Comparison of ENCODE assay signal across 23 cellular contexts in the genomic region with DNA sequence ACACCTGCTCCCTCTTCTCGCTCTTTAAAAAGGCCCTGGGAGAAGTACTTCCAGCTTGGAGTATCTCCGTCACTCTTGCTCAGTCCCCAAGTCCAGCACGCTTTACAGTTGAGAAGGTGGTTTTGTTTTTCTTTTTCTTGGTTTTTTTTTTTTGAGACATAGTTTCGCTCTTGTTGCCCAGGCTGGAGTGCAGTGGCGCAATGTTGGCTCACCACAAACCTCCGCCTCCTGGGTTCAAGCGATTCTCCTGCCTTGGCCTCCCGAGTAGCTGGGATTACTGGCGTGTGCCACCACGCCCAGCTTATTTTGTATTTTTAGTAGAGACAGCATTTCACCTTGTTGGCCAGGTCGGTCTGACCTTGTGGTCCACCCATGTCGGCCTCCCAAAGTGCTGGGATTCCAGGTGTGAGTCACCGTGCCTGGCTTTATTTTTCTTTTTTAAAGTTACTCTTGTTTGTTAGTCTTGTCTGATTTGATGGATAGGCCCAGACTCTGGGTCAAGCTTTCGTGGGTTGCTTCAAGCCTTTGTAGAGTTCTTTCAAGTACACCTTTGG. TPM values are rescaled to one million over a fixed set of nuclear protein-coding genes. Genes with fewer than 3 reads are reported as not detected.
"Had no signal": no experiment of that assay in that cellular context is flagged by ENCODE, and none has a peak within 500 bp of the region (broad histone marks: within the 10 kb centered on the region; RNA-seq: fewer than 3 reads in every experiment).

No MANE protein-coding gene starts in this region.

- H3K79me2 ChIP-seq: hepatocyte had no signal

- H3K9me3 Mint-ChIP-seq: activated T-helper 2 cell treated with anti-CD3 and anti-CD28 coated beads, Interferon-gamma antibody, Interleukin-2, Interleukin-4, amounts not matched to agents 10 μg/mL and 5 μg/mL and 100 μg/mL, durations not matched to agents 14 hours and 24 hours and 36 hours had no signal

- H3K4me3 ChIP-seq: cardiac muscle cell, esophagus muscularis mucosa, hepatocyte, right atrium auricular region, skin epidermis, transverse colon had no signal

- H3K27ac Mint-ChIP-seq: activated T-helper 2 cell treated with anti-CD3 and anti-CD28 coated beads, Interferon-gamma antibody, Interleukin-2, Interleukin-4, amounts not matched to agents 10 μg/mL and 5 μg/mL and 100 μg/mL, durations not matched to agents 14 hours and 24 hours and 36 hours; naive B cell had no signal

- H3K36me3 Mint-ChIP-seq: naive B cell had no signal

- DNase-seq: activated CD4-positive, alpha-beta T cell treated with anti-CD3 and anti-CD28 coated beads for 1 hour; activated CD4-positive, alpha-beta T cell treated with anti-CD3 and anti-CD28 coated beads, Interleukin-2, amount 50 U/mL, for 4 hours; activated naive CD4-positive, alpha-beta T cell treated with anti-CD3 and anti-CD28 coated beads, Interleukin-2, amount 50 U/mL, for 16 hours; islet precursor cell; naive B cell; posterior cingulate gyrus; stimulated activated CD4-positive, alpha-beta T cell treated with anti-CD3 and anti-CD28 coated beads, Interleukin-15, amount 100 ng/mL, for 24 hours; stimulated activated CD4-positive, alpha-beta T cell treated with anti-CD3 and anti-CD28 coated beads, Interleukin-4, amount 100 ng/mL, for 24 hours; stimulated activated naive CD4-positive, alpha-beta T cell treated with Interleukin-2 at 50 U/mL for 16 hours; substantia nigra; transverse colon had no signal

- H3K4me2 ChIP-seq: hepatocyte had no signal

- H3K36me3 ChIP-seq: cardiac muscle cell, esophagus muscularis mucosa, right atrium auricular region, transverse colon had no signal

- H3K27ac ChIP-seq: cardiac muscle cell, esophagus muscularis mucosa, hepatocyte, right atrium auricular region, skin epidermis, transverse colon, VCaP had no signal

- H3K4me3 Mint-ChIP-seq: naive B cell had no signal

- H2AFZ ChIP-seq: hepatocyte had no signal

- H3K4me1 ChIP-seq: right atrium auricular region had no signal

- H3K4me1 Mint-ChIP-seq: naive B cell had no signal

- H3K9me3 ChIP-seq: esophagus muscularis mucosa, right atrium auricular region, transverse colon had no signal

- H3K27me3 ChIP-seq: cardiac muscle cell, hepatocyte, right atrium auricular region, transverse colon had no signal

- ATAC-seq: left lobe of liver had no signal

RNA-seq across cellular contexts. Expression of a gene that starts 1.9 kb away (rescaled TPM):
- total RNA-seq: activated T-helper 2 cell treated with anti-CD3 and anti-CD28 coated beads, Interferon-gamma antibody, Interleukin-2, Interleukin-4, amounts not matched to agents 10 μg/mL and 5 μg/mL and 100 μg/mL, durations not matched to agents 14 hours and 24 hours and 36 hours; astrocyte; cardiac muscle cell; T-helper 1 cell treated with Interleukin-12 subunit alpha and Interleukin-12 subunit beta and Interleukin-4 antibody, amounts not matched to agents 30 ng/mL and 1 ng/mL, for 36 hours had no signal

RNA-seq across cellular contexts. Expression of a gene that starts 12.2 kb away (rescaled TPM):
- total RNA-seq: activated T-helper 2 cell treated with anti-CD3 and anti-CD28 coated beads, Interferon-gamma antibody, Interleukin-2, Interleukin-4, amounts not matched to agents 10 μg/mL and 5 μg/mL and 100 μg/mL, durations not matched to agents 14 hours and 24 hours and 36 hours; astrocyte; esophagus muscularis mucosa; glomerular endothelial cell; hepatocyte; left lobe of liver; T-helper 1 cell treated with Interleukin-12 subunit alpha and Interleukin-12 subunit beta and Interleukin-4 antibody, amounts not matched to agents 30 ng/mL and 1 ng/mL, for 36 hours; transverse colon had no signal
- polyA plus RNA-seq: adipose tissue, hepatocyte had no signal
